1 cellular context compared by ENCODE assay signal in the genomic region with DNA sequence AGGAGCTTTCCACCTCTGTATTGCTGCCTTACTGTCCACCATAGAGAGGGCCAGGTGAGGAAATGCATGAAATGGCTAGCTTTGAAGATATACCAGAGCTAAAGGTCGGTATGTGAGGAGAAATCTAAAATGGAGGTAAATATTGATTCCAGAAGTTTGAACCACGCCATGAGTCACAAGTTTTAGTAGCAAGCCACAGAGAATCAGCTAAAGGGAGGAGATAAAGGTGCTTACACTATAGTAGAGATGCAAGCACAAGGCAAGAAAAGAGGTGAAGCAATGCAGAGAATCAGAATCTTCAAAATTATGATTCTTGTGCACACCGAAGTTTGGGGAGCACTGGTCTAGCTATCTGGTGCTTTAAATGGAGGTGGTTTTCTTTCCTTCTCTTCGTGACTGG.
TF ChIP-seq lines count a peak whose summit lies in the region.

No MANE protein-coding gene starts in this region.

TF ChIP-seq in GM12891, 5 proteins besides CTCF, POLR2A, EP300 and RAD21:
- TF ChIP-seq POLR2AphosphoS5 (IDR thresholded peaks at IDR 0.05; ENCODE audit: low read depth, low read length), result no peak
- no peak for TF ChIP-seq SPI1 (IDR thresholded peaks at IDR 0.05; ENCODE audit: low read depth, low read length)
- no peak for TF ChIP-seq POU2F2 (IDR thresholded peaks at IDR 0.05; ENCODE audit: low read depth, low read length)
- TF ChIP-seq TAF1 (IDR thresholded peaks at IDR 0.05; ENCODE audit: low read depth, low read length), result no peak
- TF ChIP-seq PAX5 (IDR thresholded peaks at IDR 0.05; ENCODE audit: insufficient read depth, low read length, severe bottlenecking), result no peak
